In genomic region chr5:135141303-135142268, GRCh38 we compare ENCODE assay signal across 1 cellular context.
TF ChIP-seq lines count a peak whose summit lies in the region.

No MANE protein-coding gene starts in this region.

TF ChIP-seq in HepG2, 621 proteins besides CTCF, POLR2A, EP300 and RAD21 (continued from another document and continues in another):
- TF ChIP-seq ZHX1 (CRISPR knock-in tag; IDR thresholded peaks at IDR 0.05; ENCODE audit: low read depth) (no peak), ZNF709 (CRISPR knock-in tag; IDR thresholded peaks at IDR 0.05) (no peak), THRA (CRISPR knock-in tag; IDR thresholded peaks at IDR 0.05; ENCODE audit: borderline replicate concordance) (no peak), DPF2 (CRISPR knock-in tag; IDR thresholded peaks at IDR 0.05; ENCODE audit: borderline replicate concordance, low read depth) (no peak), RXRB (CRISPR knock-in tag; IDR thresholded peaks at IDR 0.05; ENCODE audit: borderline replicate concordance) (no peak), PAXIP1 (CRISPR knock-in tag; conservative IDR thresholded peaks at IDR 0.05) (peak; percentile 50), FOXM1 (CRISPR knock-in tag; IDR thresholded peaks at IDR 0.05) (no peak), REPIN1 (CRISPR knock-in tag; IDR thresholded peaks at IDR 0.05; ENCODE audit: borderline replicate concordance, low read depth) (no peak), FIP1L1 (IDR thresholded peaks at IDR 0.05; ENCODE audit: borderline replicate concordance, insufficient read depth, low read depth, low read length) (no peak), ATF5 (CRISPR knock-in tag; IDR thresholded peaks at IDR 0.05; ENCODE audit: low read depth) (no peak), JUN (CRISPR knock-in tag; IDR thresholded peaks at IDR 0.05) (peak; percentile 46; the same call in 1 of the 2 replicates), ZNF883 (CRISPR knock-in tag; IDR thresholded peaks at IDR 0.05; ENCODE audit: not compliant biosample characterization) (no peak), ASH2L (IDR thresholded peaks at IDR 0.05; ENCODE audit: insufficient read length, low read depth, low read length) (no peak), ZSCAN31 (CRISPR knock-in tag; IDR thresholded peaks at IDR 0.05; ENCODE audit: low read depth) (no peak), ZNF180 (CRISPR knock-in tag; IDR thresholded peaks at IDR 0.05; ENCODE audit: borderline replicate concordance, low read depth) (no peak), RFXANK (CRISPR knock-in tag; IDR thresholded peaks at IDR 0.05) (no peak), ZNF546 (CRISPR knock-in tag; conservative IDR thresholded peaks at IDR 0.05) (no peak), NFE2L2 (IDR thresholded peaks at IDR 0.05; ENCODE audit: low read length) (no peak), ZNF761 (CRISPR knock-in tag; conservative IDR thresholded peaks at IDR 0.05) (no peak), ZNF672 (CRISPR knock-in tag; IDR thresholded peaks at IDR 0.05) (no peak), ATF6 (CRISPR knock-in tag; conservative IDR thresholded peaks at IDR 0.05) (no peak), ZNF44 (CRISPR knock-in tag; IDR thresholded peaks at IDR 0.05) (no peak), RAD51 (IDR thresholded peaks at IDR 0.05; ENCODE audit: borderline replicate concordance) (no peak), IRF2 (CRISPR knock-in tag; IDR thresholded peaks at IDR 0.05) (peak; percentile 12; the same call in 1 of the 2 replicates), TRIM24 (CRISPR knock-in tag; IDR thresholded peaks at IDR 0.05) (no peak), IRX3 (CRISPR knock-in tag; IDR thresholded peaks at IDR 0.05; ENCODE audit: borderline replicate concordance, low read depth) (no peak), ZNF7 (CRISPR knock-in tag; IDR thresholded peaks at IDR 0.05) (no peak), TBX3 (IDR thresholded peaks at IDR 0.05; ENCODE audit: borderline replicate concordance) (peak; percentile 59; the same call in 1 of the 2 replicates), ZNF850 (CRISPR knock-in tag; conservative IDR thresholded peaks at IDR 0.05) (no peak), CHD2 (IDR thresholded peaks at IDR 0.05; ENCODE audit: low read depth, low read length) (no peak), ZNF841 (CRISPR knock-in tag; IDR thresholded peaks at IDR 0.05; ENCODE audit: borderline replicate concordance) (no peak), ZNF205 (CRISPR knock-in tag; IDR thresholded peaks at IDR 0.05) (no peak), MLLT10 (CRISPR knock-in tag; IDR thresholded peaks at IDR 0.05) (no peak), YY1 (IDR thresholded peaks at IDR 0.05; ENCODE audit: insufficient read depth, insufficient replicate concordance, low read depth, low read length) (peak; percentile 30), ZSCAN20 (CRISPR knock-in tag; IDR thresholded peaks at IDR 0.05; ENCODE audit: borderline replicate concordance) (no peak)
- TF ChIP-seq, protein P1, sequence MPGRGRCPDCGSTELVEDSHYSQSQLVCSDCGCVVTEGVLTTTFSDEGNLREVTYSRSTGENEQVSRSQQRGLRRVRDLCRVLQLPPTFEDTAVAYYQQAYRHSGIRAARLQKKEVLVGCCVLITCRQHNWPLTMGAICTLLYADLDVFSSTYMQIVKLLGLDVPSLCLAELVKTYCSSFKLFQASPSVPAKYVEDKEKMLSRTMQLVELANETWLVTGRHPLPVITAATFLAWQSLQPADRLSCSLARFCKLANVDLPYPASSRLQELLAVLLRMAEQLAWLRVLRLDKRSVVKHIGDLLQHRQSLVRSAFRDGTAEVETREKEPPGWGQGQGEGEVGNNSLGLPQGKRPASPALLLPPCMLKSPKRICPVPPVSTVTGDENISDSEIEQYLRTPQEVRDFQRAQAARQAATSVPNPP (CRISPR knock-in tag; IDR thresholded peaks at IDR 0.05), result no peak
- TF ChIP-seq, protein P2, sequence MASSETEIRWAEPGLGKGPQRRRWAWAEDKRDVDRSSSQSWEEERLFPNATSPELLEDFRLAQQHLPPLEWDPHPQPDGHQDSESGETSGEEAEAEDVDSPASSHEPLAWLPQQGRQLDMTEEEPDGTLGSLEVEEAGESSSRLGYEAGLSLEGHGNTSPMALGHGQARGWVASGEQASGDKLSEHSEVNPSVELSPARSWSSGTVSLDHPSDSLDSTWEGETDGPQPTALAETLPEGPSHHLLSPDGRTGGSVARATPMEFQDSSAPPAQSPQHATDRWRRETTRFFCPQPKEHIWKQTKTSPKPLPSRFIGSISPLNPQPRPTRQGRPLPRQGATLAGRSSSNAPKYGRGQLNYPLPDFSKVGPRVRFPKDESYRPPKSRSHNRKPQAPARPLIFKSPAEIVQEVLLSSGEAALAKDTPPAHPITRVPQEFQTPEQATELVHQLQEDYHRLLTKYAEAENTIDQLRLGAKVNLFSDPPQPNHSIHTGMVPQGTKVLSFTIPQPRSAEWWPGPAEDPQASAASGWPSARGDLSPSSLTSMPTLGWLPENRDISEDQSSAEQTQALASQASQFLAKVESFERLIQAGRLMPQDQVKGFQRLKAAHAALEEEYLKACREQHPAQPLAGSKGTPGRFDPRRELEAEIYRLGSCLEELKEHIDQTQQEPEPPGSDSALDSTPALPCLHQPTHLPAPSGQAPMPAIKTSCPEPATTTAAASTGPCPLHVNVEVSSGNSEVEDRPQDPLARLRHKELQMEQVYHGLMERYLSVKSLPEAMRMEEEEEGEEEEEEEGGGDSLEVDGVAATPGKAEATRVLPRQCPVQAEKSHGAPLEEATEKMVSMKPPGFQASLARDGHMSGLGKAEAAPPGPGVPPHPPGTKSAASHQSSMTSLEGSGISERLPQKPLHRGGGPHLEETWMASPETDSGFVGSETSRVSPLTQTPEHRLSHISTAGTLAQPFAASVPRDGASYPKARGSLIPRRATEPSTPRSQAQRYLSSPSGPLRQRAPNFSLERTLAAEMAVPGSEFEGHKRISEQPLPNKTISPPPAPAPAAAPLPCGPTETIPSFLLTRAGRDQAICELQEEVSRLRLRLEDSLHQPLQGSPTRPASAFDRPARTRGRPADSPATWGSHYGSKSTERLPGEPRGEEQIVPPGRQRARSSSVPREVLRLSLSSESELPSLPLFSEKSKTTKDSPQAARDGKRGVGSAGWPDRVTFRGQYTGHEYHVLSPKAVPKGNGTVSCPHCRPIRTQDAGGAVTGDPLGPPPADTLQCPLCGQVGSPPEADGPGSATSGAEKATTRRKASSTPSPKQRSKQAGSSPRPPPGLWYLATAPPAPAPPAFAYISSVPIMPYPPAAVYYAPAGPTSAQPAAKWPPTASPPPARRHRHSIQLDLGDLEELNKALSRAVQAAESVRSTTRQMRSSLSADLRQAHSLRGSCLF (CRISPR knock-in tag; IDR thresholded peaks at IDR 0.05; ENCODE audit: borderline replicate concordance), result no peak
- TF ChIP-seq, protein P3, sequence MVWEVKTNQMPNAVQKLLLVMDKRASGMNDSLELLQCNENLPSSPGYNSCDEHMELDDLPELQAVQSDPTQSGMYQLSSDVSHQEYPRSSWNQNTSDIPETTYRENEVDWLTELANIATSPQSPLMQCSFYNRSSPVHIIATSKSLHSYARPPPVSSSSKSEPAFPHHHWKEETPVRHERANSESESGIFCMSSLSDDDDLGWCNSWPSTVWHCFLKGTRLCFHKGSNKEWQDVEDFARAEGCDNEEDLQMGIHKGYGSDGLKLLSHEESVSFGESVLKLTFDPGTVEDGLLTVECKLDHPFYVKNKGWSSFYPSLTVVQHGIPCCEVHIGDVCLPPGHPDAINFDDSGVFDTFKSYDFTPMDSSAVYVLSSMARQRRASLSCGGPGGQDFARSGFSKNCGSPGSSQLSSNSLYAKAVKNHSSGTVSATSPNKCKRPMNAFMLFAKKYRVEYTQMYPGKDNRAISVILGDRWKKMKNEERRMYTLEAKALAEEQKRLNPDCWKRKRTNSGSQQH (CRISPR knock-in tag; IDR thresholded peaks at IDR 0.05; ENCODE audit: low read depth), result no peak
- TF ChIP-seq, protein P4, sequence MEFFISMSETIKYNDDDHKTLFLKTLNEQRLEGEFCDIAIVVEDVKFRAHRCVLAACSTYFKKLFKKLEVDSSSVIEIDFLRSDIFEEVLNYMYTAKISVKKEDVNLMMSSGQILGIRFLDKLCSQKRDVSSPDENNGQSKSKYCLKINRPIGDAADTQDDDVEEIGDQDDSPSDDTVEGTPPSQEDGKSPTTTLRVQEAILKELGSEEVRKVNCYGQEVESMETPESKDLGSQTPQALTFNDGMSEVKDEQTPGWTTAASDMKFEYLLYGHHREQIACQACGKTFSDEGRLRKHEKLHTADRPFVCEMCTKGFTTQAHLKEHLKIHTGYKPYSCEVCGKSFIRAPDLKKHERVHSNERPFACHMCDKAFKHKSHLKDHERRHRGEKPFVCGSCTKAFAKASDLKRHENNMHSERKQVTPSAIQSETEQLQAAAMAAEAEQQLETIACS (CRISPR knock-in tag; IDR thresholded peaks at IDR 0.05), result no peak
- TF ChIP-seq, protein P5, sequence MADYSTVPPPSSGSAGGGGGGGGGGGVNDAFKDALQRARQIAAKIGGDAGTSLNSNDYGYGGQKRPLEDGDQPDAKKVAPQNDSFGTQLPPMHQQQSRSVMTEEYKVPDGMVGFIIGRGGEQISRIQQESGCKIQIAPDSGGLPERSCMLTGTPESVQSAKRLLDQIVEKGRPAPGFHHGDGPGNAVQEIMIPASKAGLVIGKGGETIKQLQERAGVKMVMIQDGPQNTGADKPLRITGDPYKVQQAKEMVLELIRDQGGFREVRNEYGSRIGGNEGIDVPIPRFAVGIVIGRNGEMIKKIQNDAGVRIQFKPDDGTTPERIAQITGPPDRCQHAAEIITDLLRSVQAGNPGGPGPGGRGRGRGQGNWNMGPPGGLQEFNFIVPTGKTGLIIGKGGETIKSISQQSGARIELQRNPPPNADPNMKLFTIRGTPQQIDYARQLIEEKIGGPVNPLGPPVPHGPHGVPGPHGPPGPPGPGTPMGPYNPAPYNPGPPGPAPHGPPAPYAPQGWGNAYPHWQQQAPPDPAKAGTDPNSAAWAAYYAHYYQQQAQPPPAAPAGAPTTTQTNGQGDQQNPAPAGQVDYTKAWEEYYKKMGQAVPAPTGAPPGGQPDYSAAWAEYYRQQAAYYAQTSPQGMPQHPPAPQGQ (CRISPR knock-in tag; IDR thresholded peaks at IDR 0.05; ENCODE audit: borderline replicate concordance), result no peak
